ENCODE assay signal across 21 cellular contexts in genomic region chr3:4782095-4782494, GRCh38.
"Had no signal": no experiment of that assay in that cellular context is flagged by ENCODE, and none has a peak within 500 bp of the region (broad histone marks: within the 10 kb centered on the region; RNA-seq: fewer than 3 reads in every experiment).

No MANE protein-coding gene starts in this region.

- H3K9me3 ChIP-seq: SK-N-SH had no signal

- H3K27ac ChIP-seq: HL-60, RWPE1 had no signal

- H3K4me2 ChIP-seq: SK-N-SH had no signal

- ATAC-seq: Panc1, PC-3 had no signal

- DNase-seq: KBM-7, MV-4-11, NCI-H1048, NCI-H1105, NCI-H1417, NCI-H1436 treated with DMSO at 0.1 percent for 48 hours, NCI-H1694, NCI-H1930, NCI-H2081, NCI-H2107, NCI-H2227 treated with DMSO at 0.1 percent for 48 hours, NCI-H524 treated with DMSO at 0.1 percent for 48 hours, NCI-H69, NCI-H774, PC-3, SHP77, SK-N-SH had no signal

- H3K9ac ChIP-seq: SK-N-SH had no signal

- FAIRE-seq: HTR-8/SVneo had no signal
